15 cellular contexts compared by ENCODE assay signal in the genomic region with DNA sequence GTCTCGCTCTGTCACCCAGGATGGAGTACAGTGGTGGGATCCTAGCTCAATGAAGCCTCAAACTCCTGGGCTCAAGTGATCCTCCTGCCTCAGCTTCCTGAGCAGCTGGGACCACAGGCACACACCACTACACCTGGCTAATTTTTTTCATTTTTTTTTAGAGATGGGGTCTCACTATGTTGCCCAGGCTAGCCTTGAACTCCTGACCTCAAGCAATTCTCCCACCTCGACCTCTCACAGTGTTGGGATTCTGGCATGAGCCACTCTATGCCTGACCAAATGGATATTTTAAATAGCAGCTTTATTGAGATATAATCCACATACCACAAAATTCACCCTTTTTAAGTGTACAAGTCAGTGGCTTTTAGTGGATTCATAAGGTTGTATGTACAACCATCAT.
"Had no signal": no experiment of that assay in that cellular context is flagged by ENCODE, and none has a peak within 500 bp of the region (broad histone marks: within the 10 kb centered on the region; RNA-seq: fewer than 3 reads in every experiment).

No MANE protein-coding gene starts in this region.

- H3K4me1 Mint-ChIP-seq: neural crest cell had no signal

- DNase-seq: activated naive CD4-positive, alpha-beta T cell treated with anti-CD3 and anti-CD28 coated beads, Interleukin-2, amount 10 ng/mL, durations not matched to agents 7 days and 5 days; amygdala; brain microvascular endothelial cell; cerebellar nuclear complex; erythroblast; hypothalamus; mucosa of descending colon; stimulated activated CD4-positive, alpha-beta T cell treated with anti-CD3 and anti-CD28 coated beads, Interleukin-15, amount 100 ng/mL, for 24 hours; stimulated activated CD4-positive, alpha-beta T cell treated with anti-CD3 and anti-CD28 coated beads, Interleukin-4, amount 100 ng/mL, for 24 hours; stimulated activated naive CD8-positive, alpha-beta T cell treated with anti-CD3 and anti-CD28 coated beads, Interleukin-15, amount 100 ng/mL, for 72 hours; testis had no signal

- H3K9me3 Mint-ChIP-seq: activated naive CD4-positive, alpha-beta T cell treated with anti-CD3 and anti-CD28 coated beads, Interleukin-2, amount 10 ng/mL, durations not matched to agents 7 days and 5 days; dendritic cell treated with granulocyte-macrophage colony-stimulating factor and Interleukin-4, amounts not matched to agents 40 ng/mL and 50 ng/mL, for 4 days; neural crest cell; stimulated activated naive CD8-positive, alpha-beta T cell treated with anti-CD3 and anti-CD28 coated beads, Interleukin-15, amount 100 ng/mL, for 72 hours had no signal

- H3K9me3 ChIP-seq: mucosa of descending colon, testis had no signal

- H3K36me3 ChIP-seq: brain microvascular endothelial cell had no signal

- ATAC-seq: mucosa of descending colon; stimulated activated naive CD8-positive, alpha-beta T cell treated with anti-CD3 and anti-CD28 coated beads, Interleukin-15, amount 100 ng/mL, for 72 hours had no signal

- H3K27me3 ChIP-seq: brain microvascular endothelial cell, testis had no signal

- H3K27ac ChIP-seq: brain microvascular endothelial cell, parathyroid adenoma, testis had no signal

- H3K4me3 ChIP-seq: lung, mucosa of descending colon, testis had no signal

- H2AFZ ChIP-seq: parathyroid adenoma had no signal

- H3K9ac ChIP-seq: parathyroid adenoma had no signal

- H3K4me3 Mint-ChIP-seq: activated naive CD4-positive, alpha-beta T cell treated with anti-CD3 and anti-CD28 coated beads, Interleukin-2, amount 10 ng/mL, durations not matched to agents 7 days and 5 days; dendritic cell treated with granulocyte-macrophage colony-stimulating factor and Interleukin-4, amounts not matched to agents 40 ng/mL and 50 ng/mL, for 4 days; neural crest cell; stimulated activated naive CD8-positive, alpha-beta T cell treated with anti-CD3 and anti-CD28 coated beads, Interleukin-15, amount 100 ng/mL, for 72 hours had no signal

- H3K27ac Mint-ChIP-seq: activated naive CD4-positive, alpha-beta T cell treated with anti-CD3 and anti-CD28 coated beads, Interleukin-2, amount 10 ng/mL, durations not matched to agents 7 days and 5 days; dendritic cell treated with granulocyte-macrophage colony-stimulating factor and Interleukin-4, amounts not matched to agents 40 ng/mL and 50 ng/mL, for 4 days had no signal

- H3K27me3 Mint-ChIP-seq: activated naive CD4-positive, alpha-beta T cell treated with anti-CD3 and anti-CD28 coated beads, Interleukin-2, amount 10 ng/mL, durations not matched to agents 7 days and 5 days; dendritic cell treated with granulocyte-macrophage colony-stimulating factor and Interleukin-4, amounts not matched to agents 40 ng/mL and 50 ng/mL, for 4 days; stimulated activated naive CD8-positive, alpha-beta T cell treated with anti-CD3 and anti-CD28 coated beads, Interleukin-15, amount 100 ng/mL, for 72 hours had no signal
